In the genomic region with DNA sequence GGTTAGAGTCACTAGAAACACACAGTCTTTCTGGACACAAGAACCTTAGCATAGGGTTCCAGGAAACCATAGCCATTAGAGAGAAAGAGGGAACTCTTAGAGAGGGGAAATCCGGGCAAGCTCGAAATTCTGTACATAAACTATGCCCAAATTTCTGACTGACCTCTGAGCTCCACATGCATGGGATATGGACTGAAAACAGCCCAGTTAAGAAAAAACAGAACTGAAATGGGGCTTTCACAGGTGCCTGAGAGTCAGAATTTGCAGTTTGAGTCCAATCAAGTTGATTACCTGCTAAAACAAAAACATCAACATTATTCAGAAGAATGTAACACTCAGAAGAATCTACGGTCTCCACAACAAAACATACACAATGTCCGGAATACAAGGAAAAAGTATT, we compare ENCODE assay signal across 17 cellular contexts. TPM values are rescaled to one million over a fixed set of nuclear protein-coding genes. Genes with fewer than 3 reads are reported as not detected.
DNase-seq lines count a peak whose midpoint lies in the region; ATAC-seq, FAIRE-seq and TF ChIP-seq lines count a peak whose summit lies in the region.
"Had no signal": no experiment of that assay in that cellular context is flagged by ENCODE, and none has a peak within 500 bp of the region (broad histone marks: within the 10 kb centered on the region; RNA-seq: fewer than 3 reads in every experiment).

No MANE protein-coding gene starts in this region.

- DNase-seq in GM12878 (ENCODE audit: low read depth, low spot score) (no peak), NCI-H128 (lab: John Stamatoyannopoulos, UW; ENCODE audit: unreplicated experiment) (no peak), OCI-M2 (lab: John Stamatoyannopoulos, UW; ENCODE audit: unreplicated experiment) (no peak)
- no peak for DNase-seq in activated T-cell treated with anti-CD3 and anti-CD28 coated beads, Interleukin-2, amount 50 U/mL, for 48 hours
- DNase-seq: GOT3; Kasumi-1; NCI-H1694 treated with DMSO at 0.1 percent for 48 hours; NCI-H524 treated with DMSO at 0.1 percent for 48 hours; right lobe of liver; stimulated activated CD4-positive, alpha-beta T cell treated with anti-CD3 and anti-CD28 coated beads, Interleukin-2, amount 100 ng/mL, for 48 hours; upper lobe of left lung had no signal

- RAD21 ChIA-PET in GM12878 (lab: Charles Lee; ENCODE audit: unreplicated experiment), result no interaction called here

- peak overlapping the region; percentile 69 for H3K4me2 ChIP-seq in GM12878 (ENCODE audit: control insufficient read depth, insufficient read depth)
- H3K4me2 ChIP-seq: BLaER1 had no signal

- H3K27ac ChIP-seq in GM12878 (ENCODE audit: control insufficient read depth, insufficient read depth), result no peak overlapping the region
- H3K27ac ChIP-seq: BLaER1, gastroesophageal sphincter, right lobe of liver, upper lobe of left lung had no signal

- in situ Hi-C loops in GM12878 (cut with MboI), result no loop called here

- peaks cover 6% of the 10 kb centered on the region; the same call in 1 of the 2 replicates for H3K4me1 ChIP-seq in GM12878 (ENCODE audit: control insufficient read depth, insufficient read depth, low read length)
- H3K4me1 ChIP-seq: gastroesophageal sphincter, right lobe of liver, upper lobe of left lung had no signal

- no peak overlapping the region for H3K4me3 ChIP-seq in GM12878
- H3K4me3 ChIP-seq: BLaER1, gastroesophageal sphincter, right lobe of liver, upper lobe of left lung had no signal

- H3K79me2 ChIP-seq in GM12878 (ENCODE audit: control insufficient read depth, insufficient read depth, low read length), result no peaks in the 10 kb centered on the region

- SMC1A ChIA-PET in GM12878 (lab: Charles Lee; ENCODE audit: uncharacterized antibody, unreplicated experiment), result interaction anchor here (1.0 kb wide), 1 partner anchor 42 kb away, joined by 3 read pairs; no protein-coding TSS in a partner anchor

- no peaks in the 10 kb centered on the region for H3K27me3 ChIP-seq in GM12878 (replicated peaks in 1 of 2; ENCODE audit: control insufficient read depth in 2 of 2, insufficient read depth in 2 of 2, low read length in 1 of 2)
- H3K27me3 ChIP-seq: BLaER1, gastroesophageal sphincter, right lobe of liver, upper lobe of left lung had no signal

- no peaks in the 10 kb centered on the region for H3K36me3 ChIP-seq in GM12878 (ENCODE audit: control insufficient read depth in 2 of 2, insufficient read depth in 2 of 2, low read length in 1 of 2)
- H3K36me3 ChIP-seq: gastroesophageal sphincter, right lobe of liver, upper lobe of left lung had no signal

- H3K9ac ChIP-seq in GM12878 (ENCODE audit: control insufficient read depth, insufficient read depth, low read length), result no peak overlapping the region
- H3K9ac ChIP-seq: BLaER1 had no signal

- CTCF ChIA-PET in GM12878 (lab: Yijun Ruan, JAX), result no interaction called here

- POLR2A ChIA-PET in GM12878 (lab: Charles Lee), result no interaction called here

- intact Hi-C loops in GM12878 (cut with micrococcal nuclease; ENCODE audit: unreplicated experiment), result no loop called here

- H3K9me3 ChIP-seq in GM12878 (replicated peaks; ENCODE audit: control insufficient read depth, insufficient read depth, low read length), result no peaks in the 10 kb centered on the region
- H3K9me3 ChIP-seq: BLaER1, gastroesophageal sphincter, right lobe of liver, upper lobe of left lung had no signal

- no peak for TF ChIP-seq EP300 in GM12878 (IDR thresholded peaks at IDR 0.05; ENCODE audit: borderline replicate concordance in 1 of 2, control insufficient read depth in 1 of 2, low read depth in 2 of 2, low read length in 2 of 2)

- WGBS in GM12878 (ENCODE audit: insufficient coverage, insufficient replicate concordance, low lambda C conversion rate, missing lambda C conversion rate), result 38% methylated on average over 4 of the region's 4 CpGs

- FAIRE-seq in GM12878 (lab: Jason Lieb, UNC), result no peak
- FAIRE-seq: endometrium had no signal

- TF ChIP-seq RAD21 in GM12878 (IDR thresholded peaks at IDR 0.05; ENCODE audit: insufficient read depth, low read depth, low read length), result no peak

- no TSS peak for BruUV-seq in GM12878 (replicated peaks; lab: Mats Ljungman, UMichigan)

- no peak overlapping the region for H2AFZ ChIP-seq in GM12878 (ENCODE audit: control insufficient read depth, low read depth, low read length)

- TF ChIP-seq CTCF in GM12878 (IDR thresholded peaks at IDR 0.05 in 2 of 3, conservative IDR thresholded peaks at IDR 0.05 in 1 of 3; ENCODE audit: control insufficient read depth in 2 of 3, extremely low read depth in 1 of 3, insufficient read depth in 1 of 3, low read depth in 3 of 3, low read length in 3 of 3), result no peak

- no peak for TF ChIP-seq POLR2A in GM12878 (IDR thresholded peaks at IDR 0.05; ENCODE audit: low read depth, low read length)

- H4K20me1 ChIP-seq in GM12878 (ENCODE audit: control insufficient read depth, insufficient read depth), result no peaks in the 10 kb centered on the region
- H4K20me1 ChIP-seq: BLaER1 had no signal

- ATAC-seq in GM18909 (IDR thresholded peaks at IDR 0.05; ENCODE audit: poor library complexity, unreplicated experiment) (peak; percentile 34), GM21576 (IDR thresholded peaks at IDR 0.05; ENCODE audit: unreplicated experiment) (peak; percentile 33), HG03025 (IDR thresholded peaks at IDR 0.05; ENCODE audit: low FRiP score, unreplicated experiment) (peak; percentile 61), GM12878 (peak; percentile 41)
- ATAC-seq: gastroesophageal sphincter, right lobe of liver had no signal

TF ChIP-seq in GM12878, 131 proteins besides CTCF, POLR2A, EP300 and RAD21 (continues in another document):
- TF ChIP-seq GABPA (IDR thresholded peaks at IDR 0.05; ENCODE audit: low read depth) (no peak), MXI1 (IDR thresholded peaks at IDR 0.05; ENCODE audit: low read depth, low read length) (no peak), FOXK2 (IDR thresholded peaks at IDR 0.05) (no peak), MAX (IDR thresholded peaks at IDR 0.05; ENCODE audit: low read depth, low read length) (no peak), KAT2A (conservative IDR thresholded peaks at IDR 0.05; ENCODE audit: control insufficient read depth, low read depth, low read length) (no peak), EGR1 (IDR thresholded peaks at IDR 0.05; ENCODE audit: borderline replicate concordance in 1 of 2, low read depth in 2 of 2, low read length in 2 of 2) (no peak), HCFC1 (IDR thresholded peaks at IDR 0.05; ENCODE audit: low read length) (no peak)
- TF ChIP-seq, protein P1, sequence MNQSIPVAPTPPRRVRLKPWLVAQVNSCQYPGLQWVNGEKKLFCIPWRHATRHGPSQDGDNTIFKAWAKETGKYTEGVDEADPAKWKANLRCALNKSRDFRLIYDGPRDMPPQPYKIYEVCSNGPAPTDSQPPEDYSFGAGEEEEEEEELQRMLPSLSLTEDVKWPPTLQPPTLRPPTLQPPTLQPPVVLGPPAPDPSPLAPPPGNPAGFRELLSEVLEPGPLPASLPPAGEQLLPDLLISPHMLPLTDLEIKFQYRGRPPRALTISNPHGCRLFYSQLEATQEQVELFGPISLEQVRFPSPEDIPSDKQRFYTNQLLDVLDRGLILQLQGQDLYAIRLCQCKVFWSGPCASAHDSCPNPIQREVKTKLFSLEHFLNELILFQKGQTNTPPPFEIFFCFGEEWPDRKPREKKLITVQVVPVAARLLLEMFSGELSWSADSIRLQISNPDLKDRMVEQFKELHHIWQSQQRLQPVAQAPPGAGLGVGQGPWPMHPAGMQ (IDR thresholded peaks at IDR 0.05; ENCODE audit: borderline replicate concordance), result no peak

RNA-seq across cellular contexts. Expression of gene DCHS2, which starts 13.1 kb away (rescaled TPM):
- total RNA-seq in GM12878 (2013; cell fraction: nucleolus; rRNA removed), result 0.10 and 0.46 TPM in 2 replicates
- total RNA-seq in GM12878 (2014; rRNA removed) (0.05 and 0.06 TPM in 2 replicates), GM12878 (2014; rRNA removed; fragmentation: Illumina TruSeq; extraction: Trizol) (0.05 and 0.31 TPM in 2 replicates), GM12878 (2021) (0.03 TPM in 1 of 2 replicates, not detected in the other)
- polyA plus RNA-seq in GM12878 (2011; ENCODE audit: low read depth), result 0.03 TPM
- polyA plus RNA-seq in GM12878 (2011; rRNA removed) (0.04 and 0.08 TPM in 2 replicates), GM12878 (2014; fragmentation: Illumina TruSeq; extraction: Trizol) (0.01 and 0.02 TPM in 2 replicates), GM12878 (2014; fragmentation: Nextera tagmentation; extraction: Ambion mirVana) (not detected), GM12878 (2014; rRNA removed) (0.01 TPM in 1 of 2 replicates, not detected in the other), GM12878 (2016; fragmentation: Nextera tagmentation; extraction: Ambion mirVana) (under 1 TPM; 0.01 to 0.14 TPM)
- polyA plus RNA-seq in GM12878 (2011; cell fraction: cytosol; rRNA removed), result 0.03 and 0.05 TPM in 2 replicates
- 0.10 and 0.12 TPM in 2 replicates for polyA plus RNA-seq in GM12878 (2011; cell fraction: nucleus; rRNA removed)
- polyA plus RNA-seq in GM12878 (2012), result 0.14 and 0.16 TPM in 2 replicates
- 0.15 TPM in 2 replicates for polyA minus RNA-seq in GM12878 (2011; rRNA and poly(A)+ RNA removed)
- not detected in 2 replicates for polyA minus RNA-seq in GM12878 (2011; cell fraction: cytosol; rRNA and poly(A)+ RNA removed)
- 0.24 and 0.57 TPM in 2 replicates for polyA minus RNA-seq in GM12878 (2011; cell fraction: nucleus; rRNA and poly(A)+ RNA removed)
